13 cellular contexts compared by ENCODE assay signal in genomic region chr15:40702077-40702476, GRCh38. TPM values are rescaled to one million over a fixed set of nuclear protein-coding genes. Genes with fewer than 3 reads are reported as not detected.
A peak's percentile ranks its signal among the peaks of the same experiment; 100 is the strongest.
DNase-seq lines count a peak whose midpoint lies in the region; ATAC-seq and TF ChIP-seq lines count a peak whose summit lies in the region.
"Had no signal": no experiment of that assay in that cellular context is flagged by ENCODE, and none has a peak within 500 bp of the region (broad histone marks: within the 10 kb centered on the region; RNA-seq: fewer than 3 reads in every experiment).

No MANE protein-coding gene starts in this region.

- H3K36me3 Mint-ChIP-seq in naive B cell, result no peaks in the 10 kb centered on the region

- DNase-seq in NCI-H1436 (lab: John Stamatoyannopoulos, UW) (peak; percentile 2), NCI-H1436 treated with DMSO at 0.1 percent for 48 hours (lab: John Stamatoyannopoulos, UW) (no peak), LNCaP clone FGC (ENCODE audit: low read depth) (no peak), choroid plexus epithelial cell (ENCODE audit: low read depth) (peak; percentile 61), naive B cell (peak; percentile 5), NCI-H2227 treated with DMSO at 0.1 percent for 48 hours (lab: John Stamatoyannopoulos, UW) (no peak)
- DNase-seq: activated CD8-positive, alpha-beta memory T cell treated with anti-CD3 and anti-CD28 coated beads, Interleukin-2, amount 50 U/mL, for 4 hours; cortex of kidney; islet precursor cell; SHP77; sigmoid colon had no signal

- no peaks in the 10 kb centered on the region for H3K9me3 Mint-ChIP-seq in naive B cell

- no peak overlapping the region for H3K4me3 ChIP-seq in LNCaP clone FGC (ENCODE audit: low read depth, low read length)
- no peak overlapping the region for H3K4me3 ChIP-seq in choroid plexus epithelial cell (ENCODE audit: low read depth, low read length)
- H3K4me3 ChIP-seq: sigmoid colon had no signal

- peak; percentile 42 for TF ChIP-seq CTCF in LNCaP clone FGC (IDR thresholded peaks at IDR 0.05; ENCODE audit: control insufficient read depth, extremely low read depth, insufficient read depth)
- peak; percentile 44 for TF ChIP-seq CTCF in choroid plexus epithelial cell (conservative IDR thresholded peaks at IDR 0.05; ENCODE audit: low read depth, low read length)

- no peak overlapping the region for H3K27ac Mint-ChIP-seq in naive B cell

- H3K27me3 Mint-ChIP-seq in naive B cell, result no peaks in the 10 kb centered on the region

- H3K4me1 Mint-ChIP-seq in naive B cell, result no peaks in the 10 kb centered on the region

- no peak overlapping the region for H3K4me3 Mint-ChIP-seq in naive B cell

- no peak for ATAC-seq in naive B cell (ENCODE audit: low read depth in 2 of 2)
- no peak for ATAC-seq in GM21381 (IDR thresholded peaks at IDR 0.05; ENCODE audit: unreplicated experiment)
- ATAC-seq in HG02840 (IDR thresholded peaks at IDR 0.05; ENCODE audit: low FRiP score, unreplicated experiment), result no peak

RNA-seq across cellular contexts. Expression of gene RAD51, which starts 7.1 kb away (rescaled TPM):
- 1 to 10 TPM in 2 of 6 donors, under 1 TPM in 3, not detected in 1; 0.28 to 1.8 (median 0.85) TPM for polyA plus RNA-seq in naive B cell (ENCODE audit: low read depth in 6 of 6)

RNA-seq across cellular contexts. Expression of gene RMDN3, which starts 53.0 kb away (rescaled TPM):
- polyA plus RNA-seq in naive B cell (ENCODE audit: low read depth in 6 of 6), result 10 to 100 TPM; 10.7 to 17.2 (median 12.1) TPM

Comparison
In these comparisons a context has a peak if more than half of its experiments do, and no peak if none do; other contexts are left out.
1. DNase-seq: peak in NCI-H1436 (single experiment), choroid plexus epithelial cell (single experiment) and naive B cell (single experiment); none in NCI-H1436 treated with DMSO at 0.1 percent for 48 hours (single experiment), LNCaP clone FGC (single experiment) and NCI-H2227 treated with DMSO at 0.1 percent for 48 hours (single experiment).